In the genomic region with DNA sequence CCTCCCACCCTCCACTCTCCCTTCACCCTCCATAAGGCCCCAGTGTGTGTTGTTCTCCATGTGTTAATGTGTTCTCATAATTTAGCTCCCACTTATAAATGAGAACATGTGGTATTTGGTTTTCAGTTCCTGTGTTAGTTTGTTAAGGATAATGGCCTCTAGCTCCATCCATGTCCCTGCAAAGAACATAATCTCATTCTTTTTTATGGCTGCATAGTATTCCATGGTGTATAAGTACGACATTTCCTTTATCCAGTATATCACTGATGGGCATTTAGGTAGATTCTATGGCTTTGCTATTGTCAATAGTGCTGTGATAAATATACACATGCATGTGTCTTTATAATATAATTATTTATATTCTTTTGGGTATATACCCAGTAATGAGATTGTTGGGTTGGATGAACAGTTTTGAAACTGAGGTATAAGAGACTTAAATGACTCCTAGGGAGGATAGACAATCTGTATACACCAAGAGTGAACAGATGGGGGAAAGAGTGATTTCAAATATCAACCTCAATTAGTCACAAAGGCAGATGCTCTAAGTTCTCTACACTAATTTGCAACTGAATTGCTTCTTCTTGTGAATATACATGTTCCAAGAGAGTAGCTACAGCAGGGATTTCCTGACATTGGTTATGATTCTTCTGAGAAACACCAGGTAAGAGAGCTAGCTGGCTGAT, we compare ENCODE assay signal across 21 cellular contexts. TPM values are rescaled to one million over a fixed set of nuclear protein-coding genes. Genes with fewer than 3 reads are reported as not detected.
A peak's percentile ranks its signal among the peaks of the same experiment; 100 is the strongest.
DNase-seq lines count a peak whose midpoint lies in the region; ATAC-seq and TF ChIP-seq lines count a peak whose summit lies in the region.
"Had no signal": no experiment of that assay in that cellular context is flagged by ENCODE, and none has a peak within 500 bp of the region (broad histone marks: within the 10 kb centered on the region; RNA-seq: fewer than 3 reads in every experiment).

No MANE protein-coding gene starts in this region.

- peak; percentile 51 for ATAC-seq in activated CD4-positive, alpha-beta T cell treated with anti-CD3 and anti-CD28 coated beads for 36 hours
- no peak for ATAC-seq in stimulated activated naive CD8-positive, alpha-beta T cell treated with anti-CD3 and anti-CD28 coated beads, Interleukin-15, amount 100 ng/mL, for 72 hours
- ATAC-seq: A549 had no signal

- H3K27ac Mint-ChIP-seq in activated CD4-positive, alpha-beta T cell treated with anti-CD3 and anti-CD28 coated beads for 36 hours: no peak overlapping the region
- peak overlapping the region; percentile 19 for H3K27ac Mint-ChIP-seq in stimulated activated naive CD8-positive, alpha-beta T cell treated with anti-CD3 and anti-CD28 coated beads, Interleukin-15, Interleukin-2, amounts not matched to agents 100 ng/mL and 50 ng/mL, for 24 hours
- no peak overlapping the region for H3K27ac Mint-ChIP-seq in stimulated activated naive CD8-positive, alpha-beta T cell treated with anti-CD3 and anti-CD28 coated beads, Interleukin-15, amount 100 ng/mL, for 72 hours
- H3K27ac Mint-ChIP-seq in HFFc6 (peak overlapping the region; percentile 3; the same call in 1 of the 2 replicates), progenitor cell of endocrine pancreas (peak overlapping the region; percentile 39)
- H3K27ac Mint-ChIP-seq: CD14-positive monocyte; CD4-positive, alpha-beta T cell; CD8-positive, alpha-beta memory T cell had no signal

- H3K36me3 Mint-ChIP-seq in activated CD4-positive, alpha-beta T cell treated with anti-CD3 and anti-CD28 coated beads for 36 hours (ENCODE audit: low read depth): peaks cover 58% of the 10 kb centered on the region
- H3K36me3 Mint-ChIP-seq in stimulated activated naive CD8-positive, alpha-beta T cell treated with anti-CD3 and anti-CD28 coated beads, Interleukin-15, Interleukin-2, amounts not matched to agents 100 ng/mL and 50 ng/mL, for 24 hours (ENCODE audit: low read depth): peaks cover 86% of the 10 kb centered on the region
- H3K36me3 Mint-ChIP-seq in HFFc6 (ENCODE audit: low read depth) (peaks cover 45% of the 10 kb centered on the region), progenitor cell of endocrine pancreas (ENCODE audit: insufficient read depth) (peaks cover 36% of the 10 kb centered on the region)

- no peaks in the 10 kb centered on the region for H3K4me1 ChIP-seq in breast epithelium
- no peaks in the 10 kb centered on the region for H3K4me1 ChIP-seq in ascending aorta
- H3K4me1 ChIP-seq: A549, BE2C had no signal

- POLR2A ChIA-PET in activated CD4-positive, alpha-beta T cell treated with anti-CD3 and anti-CD28 coated beads for 36 hours (lab: Charles Lee): no interaction called here

- H3K27ac ChIP-seq in breast epithelium (no peak overlapping the region), ascending aorta (no peak overlapping the region)
- H3K27ac ChIP-seq: A549; BLaER1 treated with 17β-estradiol and CSF1 and Interleukin-3, amounts not matched to agents 10 nM and 100 nM had no signal

- no peak overlapping the region for H3K4me3 Mint-ChIP-seq in activated CD4-positive, alpha-beta T cell treated with anti-CD3 and anti-CD28 coated beads for 36 hours
- H3K4me3 Mint-ChIP-seq in stimulated activated naive CD8-positive, alpha-beta T cell treated with anti-CD3 and anti-CD28 coated beads, Interleukin-15, Interleukin-2, amounts not matched to agents 100 ng/mL and 50 ng/mL, for 24 hours: no peak overlapping the region
- H3K4me3 Mint-ChIP-seq in stimulated activated naive CD8-positive, alpha-beta T cell treated with anti-CD3 and anti-CD28 coated beads, Interleukin-15, amount 100 ng/mL, for 72 hours: no peak overlapping the region
- H3K4me3 Mint-ChIP-seq in HFFc6: no peak overlapping the region
- H3K4me3 Mint-ChIP-seq in progenitor cell of endocrine pancreas (ENCODE audit: low read depth): no peak overlapping the region
- H3K4me3 Mint-ChIP-seq: CD14-positive monocyte; CD4-positive, alpha-beta T cell; CD8-positive, alpha-beta memory T cell had no signal

- no peak for TF ChIP-seq POLR2A in breast epithelium (IDR thresholded peaks at IDR 0.05)

- no peaks in the 10 kb centered on the region for H3K9me3 Mint-ChIP-seq in activated CD4-positive, alpha-beta T cell treated with anti-CD3 and anti-CD28 coated beads for 36 hours (ENCODE audit: low read depth)
- H3K9me3 Mint-ChIP-seq in stimulated activated naive CD8-positive, alpha-beta T cell treated with anti-CD3 and anti-CD28 coated beads, Interleukin-15, Interleukin-2, amounts not matched to agents 100 ng/mL and 50 ng/mL, for 24 hours: no peaks in the 10 kb centered on the region
- no peaks in the 10 kb centered on the region for H3K9me3 Mint-ChIP-seq in stimulated activated naive CD8-positive, alpha-beta T cell treated with anti-CD3 and anti-CD28 coated beads, Interleukin-15, amount 100 ng/mL, for 72 hours
- H3K9me3 Mint-ChIP-seq in HFFc6 (no peaks in the 10 kb centered on the region), progenitor cell of endocrine pancreas (ENCODE audit: low read depth) (no peaks in the 10 kb centered on the region)
- H3K9me3 Mint-ChIP-seq: CD14-positive monocyte; CD4-positive, alpha-beta T cell; CD8-positive, alpha-beta memory T cell had no signal

- H3K4me1 Mint-ChIP-seq in activated CD4-positive, alpha-beta T cell treated with anti-CD3 and anti-CD28 coated beads for 36 hours: no peaks in the 10 kb centered on the region
- H3K4me1 Mint-ChIP-seq in stimulated activated naive CD8-positive, alpha-beta T cell treated with anti-CD3 and anti-CD28 coated beads, Interleukin-15, Interleukin-2, amounts not matched to agents 100 ng/mL and 50 ng/mL, for 24 hours (ENCODE audit: low read depth): peaks cover 3% of the 10 kb centered on the region
- H3K4me1 Mint-ChIP-seq in stimulated activated naive CD8-positive, alpha-beta T cell treated with anti-CD3 and anti-CD28 coated beads, Interleukin-15, amount 100 ng/mL, for 72 hours: peaks cover 5% of the 10 kb centered on the region
- H3K4me1 Mint-ChIP-seq in HFFc6 (ENCODE audit: low read depth): peaks cover 31% of the 10 kb centered on the region
- H3K4me1 Mint-ChIP-seq in progenitor cell of endocrine pancreas (ENCODE audit: low read depth): no peaks in the 10 kb centered on the region
- H3K4me1 Mint-ChIP-seq: CD14-positive monocyte had no signal

- CTCF ChIA-PET in activated CD4-positive, alpha-beta T cell treated with anti-CD3 and anti-CD28 coated beads for 36 hours (lab: Charles Lee): interaction anchor here (0.6 kb wide), 1 partner anchor 11 kb away, joined by 3 read pairs; no protein-coding TSS in a partner anchor

- H3K4me3 ChIP-seq in breast epithelium (no peak overlapping the region), ascending aorta (no peak overlapping the region)
- H3K4me3 ChIP-seq: A549; BLaER1 treated with 17β-estradiol and CSF1 and Interleukin-3, amounts not matched to agents 10 nM and 100 nM had no signal

- no peak for DNase-seq in activated CD4-positive, alpha-beta T cell treated with anti-CD3 and anti-CD28 coated beads for 36 hours
- no peak for DNase-seq in activated CD4-positive, alpha-beta T cell treated with anti-CD3 and anti-CD28 coated beads for 1 hour
- DNase-seq in stimulated activated naive CD8-positive, alpha-beta T cell treated with anti-CD3 and anti-CD28 coated beads, Interleukin-15, amount 100 ng/mL, for 72 hours: no peak
- DNase-seq in HFFc6 (no peak), progenitor cell of endocrine pancreas (ENCODE audit: low spot score, unreplicated experiment) (no peak), breast epithelium (ENCODE audit: low spot score in 2 of 2) (no peak), ascending aorta (ENCODE audit: low spot score in 2 of 2) (no peak)
- DNase-seq: 8988T; ACHN; AML-193; BE2C; CD4-positive, alpha-beta T cell; CD8-positive, alpha-beta memory T cell; DMS153; DND-41; GOT3; HCEC 1CT had no signal

- H3K27me3 Mint-ChIP-seq in activated CD4-positive, alpha-beta T cell treated with anti-CD3 and anti-CD28 coated beads for 36 hours: no peaks in the 10 kb centered on the region
- no peaks in the 10 kb centered on the region for H3K27me3 Mint-ChIP-seq in stimulated activated naive CD8-positive, alpha-beta T cell treated with anti-CD3 and anti-CD28 coated beads, Interleukin-15, Interleukin-2, amounts not matched to agents 100 ng/mL and 50 ng/mL, for 24 hours
- no peaks in the 10 kb centered on the region for H3K27me3 Mint-ChIP-seq in stimulated activated naive CD8-positive, alpha-beta T cell treated with anti-CD3 and anti-CD28 coated beads, Interleukin-15, amount 100 ng/mL, for 72 hours
- H3K27me3 Mint-ChIP-seq in HFFc6 (ENCODE audit: insufficient read depth) (no peaks in the 10 kb centered on the region), progenitor cell of endocrine pancreas (no peaks in the 10 kb centered on the region)
- H3K27me3 Mint-ChIP-seq: CD4-positive, alpha-beta T cell; CD8-positive, alpha-beta memory T cell had no signal

- intact Hi-C loops in activated CD4-positive, alpha-beta T cell treated with anti-CD3 and anti-CD28 coated beads for 36 hours (cut with DNase I, micrococcal nuclease): no loop called here
- intact Hi-C loops in breast epithelium (cut with DNase I; ENCODE audit: low total_unique reads) (no loop called here), ascending aorta (cut with DNase I) (no loop called here)

- H3K36me3 ChIP-seq in breast epithelium (no peaks in the 10 kb centered on the region), ascending aorta (peaks cover 45 to 78% of the 10 kb centered on the region in 2 donors)
- H3K36me3 ChIP-seq: BE2C had no signal

- TF ChIP-seq CTCF in HFFc6 (IDR thresholded peaks at IDR 0.05) (no peak), progenitor cell of endocrine pancreas (IDR thresholded peaks at IDR 0.05; ENCODE audit: unreplicated experiment) (no peak), breast epithelium (IDR thresholded peaks at IDR 0.05) (no peak), ascending aorta (IDR thresholded peaks at IDR 0.05) (no peak)

- H3K9me3 ChIP-seq in breast epithelium (no peaks in the 10 kb centered on the region), ascending aorta (no peaks in the 10 kb centered on the region)
- H3K9me3 ChIP-seq: A549, BE2C had no signal

- H3K27me3 ChIP-seq in breast epithelium: no peaks in the 10 kb centered on the region
- H3K27me3 ChIP-seq in ascending aorta: no peaks in the 10 kb centered on the region
- H3K27me3 ChIP-seq: BE2C; BLaER1 treated with 17β-estradiol and CSF1 and Interleukin-3, amounts not matched to agents 10 nM and 100 nM had no signal

RNA-seq across cellular contexts. Expression of a gene that starts 23.7 kb away (rescaled TPM):
- total RNA-seq in activated CD4-positive, alpha-beta T cell treated with anti-CD3 and anti-CD28 coated beads for 36 hours: 10 to 100 TPM; 25.3 to 31.0 TPM
- total RNA-seq in HFFc6 (2021; fragmentation: NEBNext Ultra II Directional; extraction: Animal tissue kit (Norgen Biotek cat#: 25700)): 10 to 100 TPM; 15.5 to 19.2 (median 16.8) TPM
- total RNA-seq in progenitor cell of endocrine pancreas (27.2 and 27.7 TPM in 2 replicates), breast epithelium (10 to 100 TPM; 23.0 to 28.1 (median 23.9) TPM), ascending aorta (18.5 TPM)

Comparison
In these comparisons a context has a peak if more than half of its experiments do, and no peak if none do; other contexts are left out.
1. H3K27ac Mint-ChIP-seq: peak in stimulated activated naive CD8-positive, alpha-beta T cell treated with anti-CD3 and anti-CD28 coated beads, Interleukin-15, Interleukin-2, amounts not matched to agents 100 ng/mL and 50 ng/mL, for 24 hours (single experiment), HFFc6 (single experiment) and progenitor cell of endocrine pancreas (single experiment); none in activated CD4-positive, alpha-beta T cell treated with anti-CD3 and anti-CD28 coated beads for 36 hours (single experiment) and stimulated activated naive CD8-positive, alpha-beta T cell treated with anti-CD3 and anti-CD28 coated beads, Interleukin-15, amount 100 ng/mL, for 72 hours (0 of 2).